Comparison of ENCODE assay signal across 19 cellular contexts in genomic region chr4:163613375-163613774, GRCh38.
DNase-seq lines count a peak whose midpoint lies in the region; ATAC-seq and TF ChIP-seq lines count a peak whose summit lies in the region.
"Had no signal": no experiment of that assay in that cellular context is flagged by ENCODE, and none has a peak within 500 bp of the region (broad histone marks: within the 10 kb centered on the region; RNA-seq: fewer than 3 reads in every experiment).

No MANE protein-coding gene starts in this region.

- H3K4me1 ChIP-seq in psoas muscle = no peaks in the 10 kb centered on the region

- H3K4me1 Mint-ChIP-seq in dendritic cell treated with granulocyte-macrophage colony-stimulating factor and Interleukin-4, amounts not matched to agents 40 ng/mL and 50 ng/mL, for 4 days (ENCODE audit: low read depth) = peaks cover 37% of the 10 kb centered on the region
- no peaks in the 10 kb centered on the region for H3K4me1 Mint-ChIP-seq in nephron progenitor cell
- H3K4me1 Mint-ChIP-seq in naive thymus-derived CD8-positive, alpha-beta T cell = peaks cover 6 to 22% (median 10%) of the 10 kb centered on the region in 4 donors

- peaks cover 47% of the 10 kb centered on the region for H3K36me3 Mint-ChIP-seq in dendritic cell treated with granulocyte-macrophage colony-stimulating factor and Interleukin-4, amounts not matched to agents 40 ng/mL and 50 ng/mL, for 4 days (ENCODE audit: low read depth)
- H3K36me3 Mint-ChIP-seq in nephron progenitor cell (ENCODE audit: low read depth) = no peaks in the 10 kb centered on the region
- peaks cover 0 to 1% (median 0%) of the 10 kb centered on the region in 3 donors for H3K36me3 Mint-ChIP-seq in naive thymus-derived CD8-positive, alpha-beta T cell

- DNase-seq in CD1c-positive myeloid dendritic cell (ENCODE audit: extremely low spot score) (peak; percentile 88), NOMO-1 (lab: John Stamatoyannopoulos, UW; ENCODE audit: unreplicated experiment in 2 of 2) (peak; percentile 75 to 96), psoas muscle (no peak), GM20000 (ENCODE audit: low spot score) (no peak), nephron progenitor cell (no peak), NCI-H128 (lab: John Stamatoyannopoulos, UW; ENCODE audit: unreplicated experiment) (no peak)
- no peak for DNase-seq in naive thymus-derived CD8-positive, alpha-beta T cell
- DNase-seq: activated effector memory CD4-positive, alpha-beta T cell treated with Interleukin-2 at 50 U/mL for 16 hours; amniotic stem cell; COR-L47; foreskin melanocyte; mesenchymal stem cell; NCI-H1417 treated with DMSO at 0.1 percent for 48 hours; NCI-H446 treated with DMSO at 0.1 percent for 48 hours; nucleus accumbens; PC-9; stimulated activated naive CD4-positive, alpha-beta T cell; WERI-Rb-1 had no signal

- H3K27ac Mint-ChIP-seq in dendritic cell treated with granulocyte-macrophage colony-stimulating factor and Interleukin-4, amounts not matched to agents 40 ng/mL and 50 ng/mL, for 4 days = peak overlapping the region; percentile 94
- no peak overlapping the region for H3K27ac Mint-ChIP-seq in nephron progenitor cell
- H3K27ac Mint-ChIP-seq in naive thymus-derived CD8-positive, alpha-beta T cell = peak overlapping the region in 1 of 10 donors; percentile 14

- 79 to 82% (median 79%) methylated on average over 3 of the region's 3 CpGs for WGBS in psoas muscle, 3 donors

- H3K27ac ChIP-seq in psoas muscle = no peak overlapping the region
- H3K27ac ChIP-seq: PC-9, WERI-Rb-1 had no signal

- peak overlapping the region; percentile 83 for H3K4me3 Mint-ChIP-seq in dendritic cell treated with granulocyte-macrophage colony-stimulating factor and Interleukin-4, amounts not matched to agents 40 ng/mL and 50 ng/mL, for 4 days
- H3K4me3 Mint-ChIP-seq in nephron progenitor cell = no peak overlapping the region
- peak overlapping the region in 1 of 10 donors; percentile 83 for H3K4me3 Mint-ChIP-seq in naive thymus-derived CD8-positive, alpha-beta T cell

- peaks cover 9% of the 10 kb centered on the region for H3K9me3 Mint-ChIP-seq in dendritic cell treated with granulocyte-macrophage colony-stimulating factor and Interleukin-4, amounts not matched to agents 40 ng/mL and 50 ng/mL, for 4 days
- no peaks in the 10 kb centered on the region for H3K9me3 Mint-ChIP-seq in nephron progenitor cell
- H3K9me3 Mint-ChIP-seq in naive thymus-derived CD8-positive, alpha-beta T cell = peaks cover 0 to 9% (median 0%) of the 10 kb centered on the region in 9 donors

- TF ChIP-seq CTCF in psoas muscle (IDR thresholded peaks at IDR 0.05) (no peak), GM20000 (IDR thresholded peaks at IDR 0.05; ENCODE audit: extremely low read depth, missing control alignments) (no peak), nephron progenitor cell (IDR thresholded peaks at IDR 0.05) (no peak)

- no peaks in the 10 kb centered on the region for H3K36me3 ChIP-seq in psoas muscle (ENCODE audit: insufficient read depth in 1 of 2, low read depth in 1 of 2)
- H3K36me3 ChIP-seq: WERI-Rb-1 had no signal

- POLR2A ChIA-PET in naive thymus-derived CD8-positive, alpha-beta T cell (lab: Charles Lee) = no interaction called here

- no peaks in the 10 kb centered on the region for H3K27me3 ChIP-seq in psoas muscle (ENCODE audit: insufficient read depth in 3 of 3, low read length in 2 of 3)

- ATAC-seq in psoas muscle = no peak
- no peak for ATAC-seq in naive thymus-derived CD8-positive, alpha-beta T cell

- intact Hi-C loops in dendritic cell treated with granulocyte-macrophage colony-stimulating factor and Interleukin-4, amounts not matched to agents 40 ng/mL and 50 ng/mL, for 4 days (cut with micrococcal nuclease) = loop anchor here (2.0 to 5.0 kb wide), 2 partner anchors 51 to 56 kb away; no protein-coding TSS in a partner anchor
- intact Hi-C loops in psoas muscle (cut with DNase I) = no loop called here

- H3K4me3 ChIP-seq in psoas muscle = peak overlapping the region; percentile 34
- H3K4me3 ChIP-seq: PC-9 had no signal

- H3K9me3 ChIP-seq in psoas muscle = no peaks in the 10 kb centered on the region

- H3K27me3 Mint-ChIP-seq in dendritic cell treated with granulocyte-macrophage colony-stimulating factor and Interleukin-4, amounts not matched to agents 40 ng/mL and 50 ng/mL, for 4 days = no peaks in the 10 kb centered on the region
- peaks cover 7% of the 10 kb centered on the region for H3K27me3 Mint-ChIP-seq in nephron progenitor cell (ENCODE audit: low read depth, poor library complexity)
- peaks cover 0 to 22% (median 0%) of the 10 kb centered on the region in 5 donors for H3K27me3 Mint-ChIP-seq in naive thymus-derived CD8-positive, alpha-beta T cell

Comparison
In these comparisons a context has a peak if more than half of its experiments do, and no peak if none do; other contexts are left out.
1. DNase-seq: peak in CD1c-positive myeloid dendritic cell (single experiment) and NOMO-1 (2 of 2); none in psoas muscle (0 of 2), GM20000 (single experiment), nephron progenitor cell (single experiment), naive thymus-derived CD8-positive, alpha-beta T cell (0 of 10) and NCI-H128 (single experiment).